23 cellular contexts compared by ENCODE assay signal in genomic region chr10:83225781-83226180, GRCh38.
"Had no signal": no experiment of that assay in that cellular context is flagged by ENCODE, and none has a peak within 500 bp of the region (broad histone marks: within the 10 kb centered on the region; RNA-seq: fewer than 3 reads in every experiment).

No MANE protein-coding gene starts in this region.

- H3K4me3 ChIP-seq: neural progenitor cell, ovary, psoas muscle, right lobe of liver, sigmoid colon, stomach, thoracic aorta, thyroid gland, tibial nerve, upper lobe of left lung, vagina had no signal

- ATAC-seq: psoas muscle; right cardiac atrium; right lobe of liver; stimulated activated effector memory CD8-positive, alpha-beta T cell treated with anti-CD3 and anti-CD28 coated beads, Interleukin-12 subunit alpha, Interleukin-12 subunit beta, amount 100 ng/mL, for 72 hours had no signal

- DNase-seq: occipital lobe; ovary; posterior cingulate gyrus; psoas muscle; right cardiac atrium; right lobe of liver; sigmoid colon; small intestine; stimulated activated CD4-positive, alpha-beta T cell treated with anti-CD3 and anti-CD28 coated beads, Interleukin-15, amount 100 ng/mL, for 24 hours; stimulated activated CD4-positive, alpha-beta T cell treated with anti-CD3 and anti-CD28 coated beads, Interleukin-2, amount 100 ng/mL, for 24 hours; stimulated activated CD4-positive, alpha-beta T cell treated with anti-CD3 and anti-CD28 coated beads, Interleukin-2, amount 100 ng/mL, for 48 hours; stimulated activated CD4-positive, alpha-beta T cell treated with anti-CD3 and anti-CD28 coated beads, Interleukin-4, amount 100 ng/mL, for 24 hours; stimulated activated naive B cell treated with anti-CD40 and anti-IgM and Interleukin-4, amounts not matched to agents 10 μg/mL and 1 μg/mL and 100 μg/mL, for 72 hours; stimulated activated naive CD4-positive, alpha-beta T cell treated with Interleukin-2 at 50 U/mL for 16 hours; stomach; thyroid gland; trophoblast cell; upper lobe of left lung had no signal
